Comparison of ENCODE assay signal across 24 cellular contexts in genomic region chr9:88462191-88462590, GRCh38.
DNase-seq lines count a peak whose midpoint lies in the region.
"Had no signal": no experiment of that assay in that cellular context is flagged by ENCODE, and none has a peak within 500 bp of the region (broad histone marks: within the 10 kb centered on the region; RNA-seq: fewer than 3 reads in every experiment).

No MANE protein-coding gene starts in this region.

- peak; percentile 12 for DNase-seq in AG08395 (ENCODE audit: low spot score)
- DNase-seq in HT1080 (ENCODE audit: low read depth), result peak; percentile 5
- peak; percentile 63 for DNase-seq in astrocyte of the hippocampus (ENCODE audit: low read depth, low spot score)
- peak; percentile 74 for DNase-seq in iris pigment epithelial cell (ENCODE audit: low read depth)
- DNase-seq in islet precursor cell, result no peak
- DNase-seq in occipital lobe (lab: John Stamatoyannopoulos, UW), result no peak
- no peak for DNase-seq in cerebellum (ENCODE audit: low spot score)
- no peak for DNase-seq in NCI-H510A (lab: John Stamatoyannopoulos, UW)
- DNase-seq: activated CD4-positive, alpha-beta T cell treated with anti-CD3 and anti-CD28 coated beads for 1 hour; activated CD8-positive, alpha-beta T cell treated with anti-CD3 and anti-CD28 coated beads for 36 hours; activated effector memory CD4-positive, alpha-beta T cell treated with anti-CD3 and anti-CD28 coated beads, Interleukin-2, amount 50 U/mL, for 16 hours; activated naive CD8-positive, alpha-beta T cell treated with anti-CD3 and anti-CD28 coated beads, Interleukin-2, amount 10 ng/mL, durations not matched to agents 7 days and 5 days; activated T-cell treated with anti-CD3 and anti-CD28 coated beads for 4 hours; colonic mucosa; DMS79; esophagus squamous epithelium; H9; NCI-H1436 treated with DMSO at 0.1 percent for 48 hours; NCI-H526; SJCRH30; stimulated activated CD4-positive, alpha-beta T cell treated with anti-CD3 and anti-CD28 coated beads, Interleukin-1b, Interleukin-23, amount 100 ng/mL, for 48 hours; substantia nigra; T-cell; upper lobe of right lung had no signal

Comparison
In these comparisons a context has a peak if more than half of its experiments do, and no peak if none do; other contexts are left out.
1. DNase-seq: peak in AG08395 (single experiment), HT1080 (single experiment), astrocyte of the hippocampus (single experiment) and iris pigment epithelial cell (single experiment); none in islet precursor cell (single experiment), occipital lobe (single experiment), cerebellum (single experiment) and NCI-H510A (single experiment).